Comparison of ENCODE assay signal across 25 cellular contexts in genomic region chr3:144875251-144875650, GRCh38.
"Had no signal": no experiment of that assay in that cellular context is flagged by ENCODE, and none has a peak within 500 bp of the region (broad histone marks: within the 10 kb centered on the region; RNA-seq: fewer than 3 reads in every experiment).

No MANE protein-coding gene starts in this region.

- H3K4me3 Mint-ChIP-seq: activated CD8-positive, alpha-beta memory T cell treated with anti-CD3 and anti-CD28 coated beads, Interleukin-2, amount 10 ng/mL, durations not matched to agents 7 days and 5 days; activated naive CD8-positive, alpha-beta T cell; activated T-cell treated with anti-CD3 and anti-CD28 coated beads, Interleukin-2, amount 50 U/mL, for 24 hours; brain; central memory CD8-positive, alpha-beta T cell; T-helper 2 cell treated with Interferon-gamma antibody and Interleukin-4, amounts not matched to agents 5 μg/mL and 100 μg/mL, for 36 hours had no signal

- DNase-seq: activated CD4-positive, alpha-beta T cell treated with anti-CD3 and anti-CD28 coated beads for 48 hours; activated CD4-positive, alpha-beta T cell treated with anti-CD3 and anti-CD28 coated beads, Interleukin-2, amount 50 U/mL, for 4 hours; activated CD4-positive, CD25-positive, alpha-beta regulatory T cell treated with anti-CD3 and anti-CD28 coated beads, Interleukin-2, amount 50 U/mL, for 72 hours; activated CD8-positive, alpha-beta memory T cell treated with anti-CD3 and anti-CD28 coated beads, Interleukin-2, amount 10 ng/mL, durations not matched to agents 7 days and 5 days; activated effector memory CD4-positive, alpha-beta T cell treated with anti-CD3 and anti-CD28 coated beads, Interleukin-2, amount 50 U/mL, for 16 hours; activated naive CD4-positive, alpha-beta T cell treated with Interleukin-2 at 50 U/mL for 16 hours; activated T-cell treated with anti-CD3 and anti-CD28 coated beads, Interleukin-2, amount 50 U/mL, for 24 hours; MM.1S; NCI-H1105 treated with DMSO at 0.1 percent for 48 hours; NCI-H1436 treated with DMSO at 0.1 percent for 48 hours; NCI-H187; NCI-H2081; NCI-H510A treated with DMSO at 0.1 percent for 48 hours; NCI-H69; NK-92 treated with Interleukin-12 subunit alpha and Interleukin-12 subunit beta, amount 100 ng/mL, for 24 hours; Peyer's patch; Right ventricle myocardium superior; SJCRH30; SW 1271 had no signal

- H3K36me3 Mint-ChIP-seq: activated CD8-positive, alpha-beta memory T cell treated with anti-CD3 and anti-CD28 coated beads, Interleukin-2, amount 10 ng/mL, durations not matched to agents 7 days and 5 days; activated naive CD8-positive, alpha-beta T cell; brain had no signal

- ATAC-seq: activated CD8-positive, alpha-beta memory T cell treated with anti-CD3 and anti-CD28 coated beads, Interleukin-2, amount 10 ng/mL, durations not matched to agents 7 days and 5 days; SK-N-SH treated with all-trans-retinoic acid at 6 μM for 48 hours had no signal

- H3K36me3 ChIP-seq: Peyer's patch, SJCRH30 had no signal

- H3K9me3 ChIP-seq: SJCRH30 had no signal

- H3K27me3 ChIP-seq: Peyer's patch, SJCRH30 had no signal

- H3K4me1 Mint-ChIP-seq: activated CD8-positive, alpha-beta memory T cell treated with anti-CD3 and anti-CD28 coated beads, Interleukin-2, amount 10 ng/mL, durations not matched to agents 7 days and 5 days; brain; central memory CD8-positive, alpha-beta T cell had no signal

- H3K4me3 ChIP-seq: Peyer's patch, SJCRH30 had no signal

- H3K27ac ChIP-seq: Peyer's patch, RWPE1, SJCRH30 had no signal

- H3K27ac Mint-ChIP-seq: activated CD8-positive, alpha-beta memory T cell treated with anti-CD3 and anti-CD28 coated beads, Interleukin-2, amount 10 ng/mL, durations not matched to agents 7 days and 5 days; activated naive CD8-positive, alpha-beta T cell; activated T-cell treated with anti-CD3 and anti-CD28 coated beads, Interleukin-2, amount 50 U/mL, for 24 hours; brain; T-helper 2 cell treated with Interferon-gamma antibody and Interleukin-4, amounts not matched to agents 5 μg/mL and 100 μg/mL, for 36 hours had no signal

- H3K27me3 Mint-ChIP-seq: activated CD8-positive, alpha-beta memory T cell treated with anti-CD3 and anti-CD28 coated beads, Interleukin-2, amount 10 ng/mL, durations not matched to agents 7 days and 5 days; activated naive CD8-positive, alpha-beta T cell; activated T-cell treated with anti-CD3 and anti-CD28 coated beads, Interleukin-2, amount 50 U/mL, for 24 hours; brain; central memory CD8-positive, alpha-beta T cell had no signal

- H3K9me3 Mint-ChIP-seq: activated T-cell treated with anti-CD3 and anti-CD28 coated beads, Interleukin-2, amount 50 U/mL, for 24 hours; T-helper 2 cell treated with Interferon-gamma antibody and Interleukin-4, amounts not matched to agents 5 μg/mL and 100 μg/mL, for 36 hours had no signal

- H3K4me1 ChIP-seq: Peyer's patch, SJCRH30 had no signal
